8 cellular contexts compared by ENCODE assay signal in genomic region chr13:94548382-94549240, GRCh38. TPM values are rescaled to one million over a fixed set of nuclear protein-coding genes. Genes with fewer than 3 reads are reported as not detected.
DNase-seq lines count a peak whose midpoint lies in the region; ATAC-seq, FAIRE-seq and TF ChIP-seq lines count a peak whose summit lies in the region.

No MANE protein-coding gene starts in this region.

- TF ChIP-seq EP300 in SK-N-SH (IDR thresholded peaks at IDR 0.05; ENCODE audit: borderline replicate concordance in 1 of 2, low read depth in 1 of 2, low read length in 1 of 2), result no peak

- TF ChIP-seq RAD21 in SK-N-SH (IDR thresholded peaks at IDR 0.05; ENCODE audit: low read length), result 0 out of 2 replicates have a peak, but pooled peaks have one; percentile 16

- H3K9me3 ChIP-seq in SK-N-SH, result no peaks in the 10 kb centered on the region
- H3K9me3 ChIP-seq in kidney (ENCODE audit: control insufficient read depth in 1 of 2, low read length in 2 of 2), result no peaks in the 10 kb centered on the region

- peak; percentile 40; the same call in 1 of the 2 replicates for TF ChIP-seq CTCF in SK-N-SH (IDR thresholded peaks at IDR 0.05)
- peak; percentile 5 for TF ChIP-seq CTCF in cardiac fibroblast (IDR thresholded peaks at IDR 0.05; ENCODE audit: low read depth, low read length)
- peak; percentile 8 for TF ChIP-seq CTCF in kidney (IDR thresholded peaks at IDR 0.05; ENCODE audit: borderline replicate concordance, extremely low read depth, insufficient read depth)

- POLR2A ChIA-PET in SK-N-SH (lab: Yijun Ruan, JAX), result interaction anchor here (0.9 to 2.9 kb wide), 5 partner anchors 13 to 56 kb away, joined by 3 to 22 read pairs (median 4); partner anchors contain the start of gene TGDS

- intact Hi-C loops in kidney (cut with DNase I), result no loop called here

- H3K27ac ChIP-seq in SK-N-SH (ENCODE audit: low read depth in 2 of 2, low read length in 1 of 2) (peak overlapping the region; percentile 83 to 98), kidney (ENCODE audit: low read depth in 2 of 2, low read length in 2 of 2) (peak overlapping the region; percentile 90 to 93)

- H3K9ac ChIP-seq in SK-N-SH (peak overlapping the region; percentile 77), kidney (ENCODE audit: low read length in 2 of 2) (peak overlapping the region; percentile 17 to 94)

- no peaks in the 10 kb centered on the region for H3K9me2 ChIP-seq in SK-N-SH

- CTCF ChIA-PET in SK-N-SH (lab: Yijun Ruan, JAX), result interaction anchor here (0.9 to 2.4 kb wide), 9 partner anchors 9 to 130 kb away, joined by 3 to 10 read pairs (median 5); no protein-coding TSS in a partner anchor

- no peaks in the 10 kb centered on the region for H4K20me1 ChIP-seq in SK-N-SH (ENCODE audit: insufficient read depth)

- peaks cover 26% of the 10 kb centered on the region for H3F3A ChIP-seq in SK-N-SH (replicated peaks; ENCODE audit: insufficient read depth)

- peak overlapping the region; percentile 93 for H2AFZ ChIP-seq in SK-N-SH (ENCODE audit: low read depth)

- ATAC-seq in GM21447 (IDR thresholded peaks at IDR 0.05; ENCODE audit: unreplicated experiment), result peak; percentile 63

- FAIRE-seq in kidney (lab: Jason Lieb, UNC), result no peak

- no peaks in the 10 kb centered on the region for H3K27me3 ChIP-seq in SK-N-SH (ENCODE audit: insufficient read depth)

- H3K4me2 ChIP-seq in SK-N-SH, result peak overlapping the region; percentile 86

- H3K36me3 ChIP-seq in SK-N-SH (replicated peaks in 1 of 2; ENCODE audit: control insufficient read depth in 1 of 2, insufficient read depth in 2 of 2, low read length in 1 of 2) (no peaks in the 10 kb centered on the region), kidney (ENCODE audit: control insufficient read depth in 1 of 2, insufficient read depth in 2 of 2, low read length in 2 of 2) (no peaks in the 10 kb centered on the region)

- H3K4me3 ChIP-seq in SK-N-SH (ENCODE audit: low read depth in 2 of 2, low read length in 1 of 2), result peak overlapping the region; percentile 69 to 81
- peak overlapping the region; percentile 60 to 77 for H3K4me3 ChIP-seq in cardiac fibroblast (replicated peaks in 1 of 2; ENCODE audit: low read depth in 2 of 2, low read length in 2 of 2)
- H3K4me3 ChIP-seq in kidney (ENCODE audit: low read length in 2 of 2), result peak overlapping the region; percentile 67 to 88

- H3K4me1 ChIP-seq in SK-N-SH (ENCODE audit: control insufficient read depth in 1 of 2, insufficient read depth in 2 of 2, low read depth in 1 of 2, low read length in 1 of 2), result peaks cover 5 to 12% of the 10 kb centered on the region in 2 experiments; a peak in 2 of 4 replicates
- peaks cover 3 to 5% of the 10 kb centered on the region in 2 donors for H3K4me1 ChIP-seq in kidney (ENCODE audit: control insufficient read depth in 1 of 2, insufficient read depth in 1 of 2, low read depth in 1 of 2, low read length in 2 of 2)

- DNase-seq in GM04503 (ENCODE audit: low read depth) (peak; percentile 10), HT-29 (ENCODE audit: low spot score) (peak; percentile 76), SK-N-SH (peak; percentile 49), cardiac fibroblast (ENCODE audit: low read depth in 2 of 2) (peak; percentile 51), kidney (peak; percentile 86), islet precursor cell (no peak)
- peak; percentile 21 to 34 for DNase-seq in stimulated activated CD4-positive, alpha-beta T cell treated with anti-CD3 and anti-CD28 coated beads, Interleukin-15, amount 100 ng/mL, for 48 hours (ENCODE audit: low read depth in 2 of 2)

- no peaks in the 10 kb centered on the region for H3K79me2 ChIP-seq in SK-N-SH (ENCODE audit: insufficient read depth)

- 18% methylated on average over 18 of the region's 25 CpGs for WGBS in SK-N-SH (ENCODE audit: low lambda C conversion rate)

TF ChIP-seq in SK-N-SH, 30 proteins besides CTCF, POLR2A, EP300 and RAD21:
- peak; percentile 2; the same call in 1 of the 2 replicates for TF ChIP-seq SIN3A (IDR thresholded peaks at IDR 0.05; ENCODE audit: borderline replicate concordance, low read depth, low read length)
- peak; percentile 42 for TF ChIP-seq GATA2 (CRISPR knock-in tag; IDR thresholded peaks at IDR 0.05)
- no peak for TF ChIP-seq CHD2 (IDR thresholded peaks at IDR 0.05; ENCODE audit: low read length, partially characterized antibody)
TF ChIP-seq in SK-N-SH: peak in this region for 2.

RNA-seq across cellular contexts. Expression of gene TGDS, which starts 47.3 kb away (rescaled TPM):
- 6.4 and 7.5 TPM in 2 replicates for total RNA-seq in HT-29 (2014; rRNA removed; shearing (Covaris generic))
- polyA plus RNA-seq in SK-N-SH (2012; rRNA removed) (8.2 and 12.2 TPM in 2 replicates), kidney (ENCODE audit: insufficient read depth, low read depth, low replicate concordance) (10.8 TPM)
- polyA plus RNA-seq in SK-N-SH (2012; cell fraction: cytosol; rRNA removed), result 13.2 and 15.8 TPM in 2 replicates
- 5.6 and 12.7 TPM in 2 replicates for polyA plus RNA-seq in SK-N-SH (2012; cell fraction: nucleus; rRNA removed)
- total RNA-seq in kidney, result 12.2 TPM

RNA-seq across cellular contexts. Expression of gene GPR180, which starts 53.0 kb away (rescaled TPM):
- 4.5 and 4.6 TPM in 2 replicates for total RNA-seq in HT-29 (2014; rRNA removed; shearing (Covaris generic))
- polyA plus RNA-seq in SK-N-SH (2012; rRNA removed) (1.8 and 2.2 TPM in 2 replicates), kidney (ENCODE audit: insufficient read depth, low read depth, low replicate concordance) (1.8 TPM)
- 2.6 and 3.0 TPM in 2 replicates for polyA plus RNA-seq in SK-N-SH (2012; cell fraction: cytosol; rRNA removed)
- polyA plus RNA-seq in SK-N-SH (2012; cell fraction: nucleus; rRNA removed), result 1.6 and 3.8 TPM in 2 replicates
- total RNA-seq in kidney, result 5.2 TPM
